ENCODE assay signal across 12 cellular contexts in genomic region chr12:128920468-128920867, GRCh38.
DNase-seq lines count a peak whose midpoint lies in the region; ATAC-seq and TF ChIP-seq lines count a peak whose summit lies in the region.
"Had no signal": no experiment of that assay in that cellular context is flagged by ENCODE, and none has a peak within 500 bp of the region (broad histone marks: within the 10 kb centered on the region; RNA-seq: fewer than 3 reads in every experiment).

No MANE protein-coding gene starts in this region.

- TF ChIP-seq CTCF in left ventricle myocardium inferior (IDR thresholded peaks at IDR 0.05; ENCODE audit: borderline replicate concordance): no peak
- TF ChIP-seq CTCF in mammary epithelial cell (conservative IDR thresholded peaks at IDR 0.05 in 1 of 2, IDR thresholded peaks at IDR 0.05 in 1 of 2; ENCODE audit: extremely low read depth in 1 of 2, insufficient read depth in 1 of 2, low read depth in 1 of 2, low read length in 2 of 2): no peak
- TF ChIP-seq CTCF in right lobe of liver (IDR thresholded peaks at IDR 0.05): no peak

- no TSS peak for BruUV-seq in mammary epithelial cell (replicated peaks; lab: Mats Ljungman, UMichigan)

- no peaks in the 10 kb centered on the region for H3K36me3 ChIP-seq in left ventricle myocardium inferior
- no peaks in the 10 kb centered on the region for H3K36me3 ChIP-seq in mammary epithelial cell (ENCODE audit: insufficient read depth, low read length)
- H3K36me3 ChIP-seq in right lobe of liver: peaks cover 0 to 1% (median 0%) of the 10 kb centered on the region in 4 donors
- no peaks in the 10 kb centered on the region for H3K36me3 ChIP-seq in aorta (ENCODE audit: control insufficient read depth in 1 of 2, insufficient read depth in 2 of 2, low read length in 1 of 2)

- WGBS in mammary epithelial cell (ENCODE audit: low coverage, missing lambda C conversion rate): 14% methylated on average over 8 of the region's 8 CpGs
- WGBS in right lobe of liver (ENCODE audit: insufficient coverage, low coverage, low lambda C conversion rate, missing lambda C conversion rate): 18% methylated on average over 8 of the region's 8 CpGs
- 3 to 4% methylated on average over 8 of the region's 8 CpGs for WGBS in aorta, 2 donors

- CTCF ChIA-PET in mammary epithelial cell (lab: Charles Lee; ENCODE audit: low non-redundant PET): no interaction called here

- H3K4me2 ChIP-seq in mammary epithelial cell (ENCODE audit: insufficient read depth, low read depth, low read length): no peak overlapping the region
- H3K4me2 ChIP-seq: PC-9 had no signal

- H4K20me1 ChIP-seq in mammary epithelial cell (ENCODE audit: insufficient read depth, low read length): no peaks in the 10 kb centered on the region

- in situ Hi-C loops in mammary epithelial cell (cut with MboI; ENCODE audit: low sequenced_read_pairs in 2 of 2): no loop called here

- ATAC-seq in Right ventricle myocardium superior (ENCODE audit: poor library complexity): peak; percentile 49
- ATAC-seq in right lobe of liver: peak; percentile 97 to 99 (median 98)
- peak; percentile 92 for ATAC-seq in aorta (ENCODE audit: low FRiP score)

- H2AFZ ChIP-seq in mammary epithelial cell (ENCODE audit: low read depth, low read length): no peak overlapping the region
- H2AFZ ChIP-seq: PC-9 had no signal

- H3K27me3 ChIP-seq in left ventricle myocardium inferior (ENCODE audit: low read depth): peaks cover 30% of the 10 kb centered on the region
- H3K27me3 ChIP-seq in mammary epithelial cell (ENCODE audit: insufficient read depth, low read length): no peaks in the 10 kb centered on the region
- H3K27me3 ChIP-seq in right lobe of liver: no peaks in the 10 kb centered on the region
- no peaks in the 10 kb centered on the region for H3K27me3 ChIP-seq in aorta (ENCODE audit: control insufficient read depth in 1 of 2, insufficient read depth in 2 of 2, low read length in 1 of 2)

- intact Hi-C loops in Right ventricle myocardium superior (cut with DNase I): no loop called here
- intact Hi-C loops in left ventricle myocardium inferior (cut with micrococcal nuclease): no loop called here
- intact Hi-C loops in mammary epithelial cell (cut with micrococcal nuclease): no loop called here
- intact Hi-C loops in right lobe of liver (cut with DNase I): no loop called here
- intact Hi-C loops in aorta (cut with DNase I): loop anchor here in 1 of 2 donors (1.0 kb wide), 1 partner anchor 97 kb away; the partner anchor contains the start of gene SLC15A4

- no peak for TF ChIP-seq POLR2A in right lobe of liver (IDR thresholded peaks at IDR 0.05)

- DNase-seq in Right ventricle myocardium superior: no peak
- no peak for DNase-seq in left ventricle myocardium inferior
- DNase-seq in mammary epithelial cell: peak; percentile 3
- peak in 1 of 3 donors; percentile 66 for DNase-seq in right lobe of liver
- DNase-seq in aorta: peak in 1 of 2 donors; percentile 56
- DNase-seq in activated CD4-positive, alpha-beta T cell treated with anti-CD3 and anti-CD28 coated beads for 1 hour: no peak
- DNase-seq in activated CD4-positive, alpha-beta T cell treated with anti-CD3 and anti-CD28 coated beads, Interleukin-2, amount 50 U/mL, for 48 hours: no peak
- DNase-seq in HCEC 1CT: no peak
- DNase-seq: 8988T; NCI-H2029; PC-9; stimulated activated CD4-positive, alpha-beta T cell treated with anti-CD3 and anti-CD28 coated beads, Interleukin-2, amount 100 ng/mL, for 48 hours had no signal

- no peaks in the 10 kb centered on the region for H3K79me2 ChIP-seq in mammary epithelial cell (ENCODE audit: insufficient read depth, low read length)

- H3K4me3 ChIP-seq in left ventricle myocardium inferior: no peak overlapping the region
- H3K4me3 ChIP-seq in mammary epithelial cell (replicated peaks in 1 of 3; ENCODE audit: insufficient read depth in 1 of 3, low read depth in 2 of 3, low read length in 3 of 3): no peak overlapping the region
- no peak overlapping the region for H3K4me3 ChIP-seq in right lobe of liver
- H3K4me3 ChIP-seq in aorta (ENCODE audit: low read length in 2 of 2): no peak overlapping the region
- H3K4me3 ChIP-seq: PC-9 had no signal

- no peak overlapping the region for H3K9ac ChIP-seq in mammary epithelial cell (ENCODE audit: insufficient read depth, low read length)

- H3K9me3 ChIP-seq in left ventricle myocardium inferior (replicated peaks) (no peaks in the 10 kb centered on the region), mammary epithelial cell (replicated peaks; ENCODE audit: insufficient read depth, low read length) (peaks cover 6% of the 10 kb centered on the region), right lobe of liver (no peaks in the 10 kb centered on the region), aorta (ENCODE audit: control insufficient read depth, low read length) (no peaks in the 10 kb centered on the region)

- dilution Hi-C loops in mammary epithelial cell (cut with HindIII; ENCODE audit: low sequenced_read_pairs): no loop called here

- H3K27ac ChIP-seq in left ventricle myocardium inferior (replicated peaks): no peak overlapping the region
- no peak overlapping the region for H3K27ac ChIP-seq in mammary epithelial cell (ENCODE audit: insufficient read depth, low read depth, low read length)
- H3K27ac ChIP-seq in right lobe of liver: peak overlapping the region; percentile 75 to 93 (median 89)
- peak overlapping the region in 1 of 2 donors; percentile 67 for H3K27ac ChIP-seq in aorta (ENCODE audit: low read depth in 1 of 2, low read length in 2 of 2)
- H3K27ac ChIP-seq: PC-9 had no signal

- H3K4me1 ChIP-seq in left ventricle myocardium inferior (no peaks in the 10 kb centered on the region), mammary epithelial cell (ENCODE audit: insufficient read depth, low read length) (no peaks in the 10 kb centered on the region), right lobe of liver (peaks cover 0 to 4% (median 0%) of the 10 kb centered on the region in 4 donors), aorta (ENCODE audit: control insufficient read depth in 1 of 2, insufficient read depth in 2 of 2, low read length in 2 of 2) (peaks cover 0 to 2% of the 10 kb centered on the region in 2 donors)

Comparison
In these comparisons a context has a peak if more than half of its experiments do, and no peak if none do; other contexts are left out.
1. H3K27ac ChIP-seq: peak in right lobe of liver (3 of 3); none in left ventricle myocardium inferior (single experiment) and mammary epithelial cell (single experiment).
2. Peak in every context shown above with its lines, with median percentiles within 50 percentile points of each other: ATAC-seq.